ENCODE assay signal across 12 cellular contexts in the genomic region with DNA sequence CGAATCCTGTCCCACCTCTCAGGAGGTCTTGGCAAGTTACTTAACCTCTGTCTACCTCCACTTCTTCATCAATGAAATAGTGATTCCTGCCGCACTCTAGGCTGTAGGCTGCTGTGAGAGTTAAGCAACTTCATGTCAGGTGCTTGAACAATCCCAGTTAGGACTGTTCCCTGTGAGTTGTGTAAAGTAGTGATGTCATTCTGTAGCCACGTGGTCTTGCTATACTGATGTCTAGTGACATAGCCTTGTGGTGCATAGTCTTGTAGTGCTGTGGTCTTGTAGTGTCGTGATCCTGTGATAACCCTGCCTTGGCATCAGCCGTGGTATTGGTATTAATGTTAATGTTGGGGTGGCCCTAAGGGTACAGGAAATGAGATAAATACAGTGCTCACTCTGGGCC. TPM values are rescaled to one million over a fixed set of nuclear protein-coding genes. Genes with fewer than 3 reads are reported as not detected.
DNase-seq lines count a peak whose midpoint lies in the region; ATAC-seq, FAIRE-seq and TF ChIP-seq lines count a peak whose summit lies in the region.
"Had no signal": no experiment of that assay in that cellular context is flagged by ENCODE, and none has a peak within 500 bp of the region (broad histone marks: within the 10 kb centered on the region; RNA-seq: fewer than 3 reads in every experiment).

No MANE protein-coding gene starts in this region.

- TF ChIP-seq CTCF in dorsolateral prefrontal cortex (IDR thresholded peaks at IDR 0.05 in 54 of 56, conservative IDR thresholded peaks at IDR 0.05 in 2 of 56; ENCODE audit: low read depth in 1 of 56, partially characterized antibody in 56 of 56): no peak

- no peak overlapping the region for H3K27ac Mint-ChIP-seq in activated T-cell treated with anti-CD3 and anti-CD28 coated beads, Interleukin-2, amount 50 U/mL, for 72 hours
- peak overlapping the region; percentile 80 for H3K27ac Mint-ChIP-seq in T-helper 2 cell treated with Interferon-gamma antibody and Interleukin-4, amounts not matched to agents 5 μg/mL and 100 μg/mL, for 36 hours
- H3K27ac Mint-ChIP-seq: activated naive CD4-positive, alpha-beta T cell treated with anti-CD3 and anti-CD28 coated beads, Interleukin-2, amount 50 U/mL, for 24 hours; WTC11 had no signal

- peaks cover 45% of the 10 kb centered on the region for H3K4me1 Mint-ChIP-seq in activated T-cell treated with anti-CD3 and anti-CD28 coated beads, Interleukin-2, amount 50 U/mL, for 72 hours (ENCODE audit: low read depth)
- peaks cover 33% of the 10 kb centered on the region for H3K4me1 Mint-ChIP-seq in T-helper 2 cell treated with Interferon-gamma antibody and Interleukin-4, amounts not matched to agents 5 μg/mL and 100 μg/mL, for 36 hours (ENCODE audit: low read depth)

- H3K27me3 Mint-ChIP-seq in activated T-cell treated with anti-CD3 and anti-CD28 coated beads, Interleukin-2, amount 50 U/mL, for 72 hours (ENCODE audit: low read depth): no peaks in the 10 kb centered on the region
- H3K27me3 Mint-ChIP-seq in T-helper 2 cell treated with Interferon-gamma antibody and Interleukin-4, amounts not matched to agents 5 μg/mL and 100 μg/mL, for 36 hours (ENCODE audit: low read depth): peaks cover 3% of the 10 kb centered on the region
- H3K27me3 Mint-ChIP-seq: activated naive CD4-positive, alpha-beta T cell treated with anti-CD3 and anti-CD28 coated beads, Interleukin-2, amount 50 U/mL, for 24 hours had no signal

- H3K27ac ChIP-seq in dorsolateral prefrontal cortex: no peak overlapping the region
- H3K27ac ChIP-seq: BLaER1 treated with 17β-estradiol and CSF1 and Interleukin-3, amounts not matched to agents 10 nM and 100 nM had no signal

- peak; percentile 49 to 67 for ATAC-seq in activated T-cell treated with anti-CD3 and anti-CD28 coated beads, Interleukin-2, amount 50 U/mL, for 72 hours (replicated peaks in 1 of 2)
- ATAC-seq in HG02678 (IDR thresholded peaks at IDR 0.05; ENCODE audit: unreplicated experiment): no peak
- ATAC-seq: WTC11 had no signal

- intact Hi-C loops in dorsolateral prefrontal cortex (cut with DNase I): no loop called here

- H3K4me3 ChIP-seq in dorsolateral prefrontal cortex: no peak overlapping the region
- H3K4me3 ChIP-seq: BLaER1 treated with 17β-estradiol and CSF1 and Interleukin-3, amounts not matched to agents 10 nM and 100 nM had no signal

- FAIRE-seq in urothelium cell line (lab: Jason Lieb, UNC): peak; percentile 91

- DNase-seq in activated T-cell treated with anti-CD3 and anti-CD28 coated beads, Interleukin-2, amount 50 U/mL, for 72 hours: peak; percentile 21 to 37
- DNase-seq in activated T-cell treated with anti-CD3 and anti-CD28 coated beads for 4 hours (no peak), fibroblast of peridontal ligament (ENCODE audit: extremely low read depth) (peak; percentile 26), urothelium cell line (ENCODE audit: low spot score) (no peak), dorsolateral prefrontal cortex (no peak), NCI-H187 treated with DMSO at 0.1 percent for 48 hours (lab: John Stamatoyannopoulos, UW) (no peak)
- peak; percentile 41 for DNase-seq in T-helper 2 cell treated with Interferon-gamma antibody and Interleukin-4, amounts not matched to agents 5 μg/mL and 100 μg/mL, for 36 hours (ENCODE audit: low spot score)
- DNase-seq: KG1 had no signal

- H3K36me3 Mint-ChIP-seq in activated T-cell treated with anti-CD3 and anti-CD28 coated beads, Interleukin-2, amount 50 U/mL, for 72 hours (ENCODE audit: insufficient read depth in 2 of 2): no peaks in the 10 kb centered on the region
- H3K36me3 Mint-ChIP-seq in T-helper 2 cell treated with Interferon-gamma antibody and Interleukin-4, amounts not matched to agents 5 μg/mL and 100 μg/mL, for 36 hours (ENCODE audit: low read depth): peaks cover 7% of the 10 kb centered on the region
- H3K36me3 Mint-ChIP-seq: activated naive CD4-positive, alpha-beta T cell treated with anti-CD3 and anti-CD28 coated beads, Interleukin-2, amount 50 U/mL, for 24 hours; WTC11 had no signal

- no peak overlapping the region for H3K4me3 Mint-ChIP-seq in activated T-cell treated with anti-CD3 and anti-CD28 coated beads, Interleukin-2, amount 50 U/mL, for 72 hours
- peak overlapping the region; percentile 1 for H3K4me3 Mint-ChIP-seq in T-helper 2 cell treated with Interferon-gamma antibody and Interleukin-4, amounts not matched to agents 5 μg/mL and 100 μg/mL, for 36 hours
- H3K4me3 Mint-ChIP-seq: activated naive CD4-positive, alpha-beta T cell treated with anti-CD3 and anti-CD28 coated beads, Interleukin-2, amount 50 U/mL, for 24 hours; WTC11 had no signal

- peaks cover 0 to 40% (median 5%) of the 10 kb centered on the region in 45 donors for H3K27me3 ChIP-seq in dorsolateral prefrontal cortex

- H3K9me3 Mint-ChIP-seq in activated T-cell treated with anti-CD3 and anti-CD28 coated beads, Interleukin-2, amount 50 U/mL, for 72 hours: no peaks in the 10 kb centered on the region
- H3K9me3 Mint-ChIP-seq in T-helper 2 cell treated with Interferon-gamma antibody and Interleukin-4, amounts not matched to agents 5 μg/mL and 100 μg/mL, for 36 hours: no peaks in the 10 kb centered on the region
- H3K9me3 Mint-ChIP-seq: activated naive CD4-positive, alpha-beta T cell treated with anti-CD3 and anti-CD28 coated beads, Interleukin-2, amount 50 U/mL, for 24 hours; WTC11 had no signal

RNA-seq across cellular contexts. Expression of gene PRR5, which starts 30.3 kb away (rescaled TPM):
- 10 to 100 TPM; 11.7 to 12.0 TPM for total RNA-seq in activated T-cell treated with anti-CD3 and anti-CD28 coated beads, Interleukin-2, amount 50 U/mL, for 72 hours
- 10 to 100 TPM in 116 of 120 experiments, 1 to 10 TPM in 4; 5.1 to 39.4 (median 15.4) TPM for total RNA-seq in dorsolateral prefrontal cortex

Comparison
In these comparisons a context has a peak if more than half of its experiments do, and no peak if none do; other contexts are left out.
1. DNase-seq: peak in activated T-cell treated with anti-CD3 and anti-CD28 coated beads, Interleukin-2, amount 50 U/mL, for 72 hours (2 of 2), T-helper 2 cell treated with Interferon-gamma antibody and Interleukin-4, amounts not matched to agents 5 μg/mL and 100 μg/mL, for 36 hours (single experiment) and fibroblast of peridontal ligament (single experiment); none in activated T-cell treated with anti-CD3 and anti-CD28 coated beads for 4 hours (single experiment), urothelium cell line (single experiment), dorsolateral prefrontal cortex (0 of 10) and NCI-H187 treated with DMSO at 0.1 percent for 48 hours (single experiment).